ENCODE assay signal across 20 cellular contexts in genomic region chr1:152999818-153000217, GRCh38. TPM values are rescaled to one million over a fixed set of nuclear protein-coding genes. Genes with fewer than 3 reads are reported as not detected.
A peak's percentile ranks its signal among the peaks of the same experiment; 100 is the strongest.
DNase-seq lines count a peak whose midpoint lies in the region; TF ChIP-seq lines count a peak whose summit lies in the region.
"Had no signal": no experiment of that assay in that cellular context is flagged by ENCODE, and none has a peak within 500 bp of the region (broad histone marks: within the 10 kb centered on the region; RNA-seq: fewer than 3 reads in every experiment).

No MANE protein-coding gene starts in this region.

- no peak overlapping the region for H4K8ac ChIP-seq in neuronal stem cell (ENCODE audit: low read depth, low read length)

- no peak overlapping the region for H2BK15ac ChIP-seq in neuronal stem cell (ENCODE audit: low read length)

- in situ Hi-C loops in mammary epithelial cell (cut with MboI; ENCODE audit: low sequenced_read_pairs in 2 of 2): no loop called here

- no peak overlapping the region for H2AK5ac ChIP-seq in neuronal stem cell (ENCODE audit: low read depth, low read length)

- H3K9me3 ChIP-seq in BLaER1 treated with 17β-estradiol and CSF1 and Interleukin-3, amounts not matched to agents 10 nM and 100 nM (replicated peaks in 1 of 11): peaks cover 8 to 11% (median 9%) of the 10 kb centered on the region in 11 experiments; a peak in 19 of 22 replicates
- H3K9me3 ChIP-seq in mammary epithelial cell (replicated peaks; ENCODE audit: insufficient read depth, low read length) (no peaks in the 10 kb centered on the region), neuronal stem cell (replicated peaks in 1 of 2; ENCODE audit: control insufficient read depth in 2 of 2, insufficient read depth in 1 of 2, low read depth in 1 of 2, low read length in 2 of 2) (no peaks in the 10 kb centered on the region)

- peak overlapping the region; percentile 30 for H3K18ac ChIP-seq in neuronal stem cell (ENCODE audit: low read length)

- WGBS in mammary epithelial cell (ENCODE audit: low coverage, missing lambda C conversion rate): 85% methylated on average over 5 of the region's 6 CpGs
- WGBS in neuronal stem cell (ENCODE audit: extremely low coverage in 2 of 2, insufficient read length in 2 of 2, insufficient replicate concordance in 1 of 2), 2 donors: no CpG with 5 or more reads among the region's 6 CpGs

- peak overlapping the region in 6 of 11 experiments; percentile 8 to 43 (median 38); a peak in 7 of 22 replicates for H3K4me2 ChIP-seq in BLaER1 treated with 17β-estradiol and CSF1 and Interleukin-3, amounts not matched to agents 10 nM and 100 nM
- H3K4me2 ChIP-seq in mammary epithelial cell (ENCODE audit: insufficient read depth, low read depth, low read length): no peak overlapping the region
- H3K4me2 ChIP-seq in neuronal stem cell (ENCODE audit: insufficient read depth, low read length, poor library complexity, severe bottlenecking): no peak overlapping the region
- H3K4me2 ChIP-seq: BLaER1 had no signal

- H2BK12ac ChIP-seq in neuronal stem cell (ENCODE audit: low read length): no peak overlapping the region

- peak overlapping the region; percentile 33 for H2AFZ ChIP-seq in mammary epithelial cell (ENCODE audit: low read depth, low read length)
- no peak overlapping the region for H2AFZ ChIP-seq in neuronal stem cell (ENCODE audit: low read length)

- dilution Hi-C loops in mammary epithelial cell (cut with HindIII; ENCODE audit: low sequenced_read_pairs): no loop called here

- no peak for TF ChIP-seq CTCF in mammary epithelial cell (conservative IDR thresholded peaks at IDR 0.05 in 1 of 2, IDR thresholded peaks at IDR 0.05 in 1 of 2; ENCODE audit: extremely low read depth in 1 of 2, insufficient read depth in 1 of 2, low read depth in 1 of 2, low read length in 2 of 2)

- peaks cover 0 to 6% (median 0%) of the 10 kb centered on the region in 11 experiments; a peak in 2 of 22 replicates for H3K27me3 ChIP-seq in BLaER1 treated with 17β-estradiol and CSF1 and Interleukin-3, amounts not matched to agents 10 nM and 100 nM
- H3K27me3 ChIP-seq in mammary epithelial cell (ENCODE audit: insufficient read depth, low read length) (no peaks in the 10 kb centered on the region), neuronal stem cell (ENCODE audit: control insufficient read depth in 3 of 3, insufficient read depth in 3 of 3, low read depth in 1 of 3, low read length in 3 of 3) (no peaks in the 10 kb centered on the region)
- H3K27me3 ChIP-seq: BLaER1 had no signal

- intact Hi-C loops in mammary epithelial cell (cut with micrococcal nuclease): no loop called here

- H3K9ac ChIP-seq in BLaER1 treated with 17β-estradiol and CSF1 and Interleukin-3, amounts not matched to agents 10 nM and 100 nM: no peak overlapping the region
- H3K9ac ChIP-seq in mammary epithelial cell (ENCODE audit: insufficient read depth, low read length) (no peak overlapping the region), neuronal stem cell (ENCODE audit: low read depth, low read length, poor library complexity) (no peak overlapping the region)
- H3K9ac ChIP-seq: BLaER1 had no signal

- H4K20me1 ChIP-seq in BLaER1 treated with 17β-estradiol and CSF1 and Interleukin-3, amounts not matched to agents 10 nM and 100 nM: no peaks in the 10 kb centered on the region
- H4K20me1 ChIP-seq in mammary epithelial cell (ENCODE audit: insufficient read depth, low read length): no peaks in the 10 kb centered on the region
- H4K20me1 ChIP-seq: BLaER1 had no signal

- no peaks in the 10 kb centered on the region for H3K79me2 ChIP-seq in mammary epithelial cell (ENCODE audit: insufficient read depth, low read length)

- CTCF ChIA-PET in mammary epithelial cell (lab: Charles Lee; ENCODE audit: low non-redundant PET): no interaction called here

- H3K14ac ChIP-seq in neuronal stem cell (ENCODE audit: low read length): no peak overlapping the region

- no peaks in the 10 kb centered on the region for H3K79me1 ChIP-seq in neuronal stem cell (ENCODE audit: low read depth, low read length)

- no peak overlapping the region for H3K4ac ChIP-seq in neuronal stem cell (ENCODE audit: low read length)

- no TSS peak for BruUV-seq in mammary epithelial cell (replicated peaks; lab: Mats Ljungman, UMichigan)

- H3K4me1 ChIP-seq in BLaER1 treated with 17β-estradiol and CSF1 and Interleukin-3, amounts not matched to agents 10 nM and 100 nM: peaks cover 0 to 13% (median 8%) of the 10 kb centered on the region in 10 experiments; a peak in 16 of 20 replicates
- peaks cover 9% of the 10 kb centered on the region for H3K4me1 ChIP-seq in mammary epithelial cell (ENCODE audit: insufficient read depth, low read length)
- H3K4me1 ChIP-seq in neuronal stem cell (ENCODE audit: control insufficient read depth in 2 of 2, insufficient read depth in 1 of 2, low read depth in 1 of 2, low read length in 2 of 2): peaks cover 0 to 6% of the 10 kb centered on the region in 2 donors

- DNase-seq in mammary epithelial cell (no peak), epithelial cell of prostate (ENCODE audit: low read depth, low spot score) (no peak), neuronal stem cell (ENCODE audit: low spot score) (no peak), NCI-H2081 (lab: John Stamatoyannopoulos, UW) (no peak), NCI-H510A treated with DMSO at 0.1 percent for 48 hours (lab: John Stamatoyannopoulos, UW) (no peak), LoVo (ENCODE audit: low spot score) (no peak), mesenteric fat pad (ENCODE audit: low spot score) (no peak)
- DNase-seq: 8988T; CD8-positive, alpha-beta T cell; COR-L47; GOT3; H7; HFFc6; IMR-90 had no signal

- H3K23ac ChIP-seq in neuronal stem cell (ENCODE audit: low read depth, low read length, poor library complexity): no peak overlapping the region

- H2BK120ac ChIP-seq in neuronal stem cell (ENCODE audit: low read depth, low read length): no peak overlapping the region

- H3K27ac ChIP-seq in BLaER1 treated with 17β-estradiol and CSF1 and Interleukin-3, amounts not matched to agents 10 nM and 100 nM: no peak overlapping the region
- H3K27ac ChIP-seq in mammary epithelial cell (ENCODE audit: insufficient read depth, low read depth, low read length) (no peak overlapping the region), epithelial cell of prostate (peak overlapping the region; percentile 77), neuronal stem cell (replicated peaks; ENCODE audit: low read length) (no peak overlapping the region)
- H3K27ac ChIP-seq: BLaER1, HL-60 had no signal

- H3K4me3 ChIP-seq in BLaER1 treated with 17β-estradiol and CSF1 and Interleukin-3, amounts not matched to agents 10 nM and 100 nM: no peak overlapping the region
- H3K4me3 ChIP-seq in mammary epithelial cell (replicated peaks in 1 of 3; ENCODE audit: insufficient read depth in 1 of 3, low read depth in 2 of 3, low read length in 3 of 3) (no peak overlapping the region), neuronal stem cell (ENCODE audit: low read length in 2 of 2) (no peak overlapping the region)
- H3K4me3 ChIP-seq: BLaER1 had no signal

- no peak overlapping the region for H2BK5ac ChIP-seq in neuronal stem cell (ENCODE audit: low read length)

- no peaks in the 10 kb centered on the region for H3K36me3 ChIP-seq in BLaER1 treated with 17β-estradiol and CSF1 and Interleukin-3, amounts not matched to agents 10 nM and 100 nM
- H3K36me3 ChIP-seq in mammary epithelial cell (ENCODE audit: insufficient read depth, low read length): no peaks in the 10 kb centered on the region
- no peaks in the 10 kb centered on the region for H3K36me3 ChIP-seq in neuronal stem cell (replicated peaks in 1 of 2; ENCODE audit: control insufficient read depth in 2 of 2, insufficient read depth in 2 of 2, low read length in 2 of 2)
- H3K36me3 ChIP-seq: BLaER1 had no signal

- no peak overlapping the region for H4K91ac ChIP-seq in neuronal stem cell (ENCODE audit: low read depth, low read length, poor library complexity)

RNA-seq across cellular contexts. Expression of gene SPRR3, which starts 1.7 kb away (rescaled TPM):
- total RNA-seq in mammary epithelial cell (not detected), mesenteric fat pad (not detected)
- 0.09 TPM for polyA plus RNA-seq in mammary epithelial cell
- polyA minus RNA-seq in mammary epithelial cell: not detected
- polyA plus RNA-seq in neuronal stem cell (2013, experiment 1 of 2): not detected
- not detected for polyA plus RNA-seq in neuronal stem cell (2013, experiment 2 of 2)
- total RNA-seq: A673; CD8-positive, alpha-beta T cell; H7; HFFc6; HT1080; IMR-90 had no signal
- polyA plus RNA-seq: AG04450, IMR-90 had no signal

RNA-seq across cellular contexts. Expression of gene SPRR1A, which starts 15.9 kb away (rescaled TPM):
- total RNA-seq in mammary epithelial cell (1 to 10 TPM in 1 of 2 donors, not detected in 1; 5.2 TPM), mesenteric fat pad (not detected)
- polyA plus RNA-seq in mammary epithelial cell: not detected
- polyA minus RNA-seq in mammary epithelial cell: not detected
- not detected for polyA plus RNA-seq in neuronal stem cell (2013, experiment 1 of 2)
- not detected for polyA plus RNA-seq in neuronal stem cell (2013, experiment 2 of 2)
- total RNA-seq: A673; CD8-positive, alpha-beta T cell; H7; HFFc6; HT1080; IMR-90 had no signal
- polyA plus RNA-seq: AG04450, IMR-90 had no signal

RNA-seq across cellular contexts. Expression of gene SPRR4, which starts 29.4 kb away (rescaled TPM):
- total RNA-seq in mammary epithelial cell (not detected), mesenteric fat pad (not detected)
- polyA plus RNA-seq in mammary epithelial cell: 0.11 TPM
- not detected for polyA minus RNA-seq in mammary epithelial cell
- polyA plus RNA-seq in neuronal stem cell (2013, experiment 1 of 2): not detected
- polyA plus RNA-seq in neuronal stem cell (2013, experiment 2 of 2): not detected
- total RNA-seq: A673; CD8-positive, alpha-beta T cell; H7; HFFc6; HT1080; IMR-90 had no signal
- polyA plus RNA-seq: AG04450, IMR-90 had no signal

RNA-seq across cellular contexts. Expression of gene SPRR1B, which starts 31.2 kb away (rescaled TPM):
- 100 to 1,000 TPM in 1 of 2 donors, not detected in 1; 328 TPM for total RNA-seq in mammary epithelial cell
- 168 TPM for polyA plus RNA-seq in mammary epithelial cell
- 62.4 TPM for polyA minus RNA-seq in mammary epithelial cell
- not detected for polyA plus RNA-seq in neuronal stem cell (2013, experiment 1 of 2)
- polyA plus RNA-seq in neuronal stem cell (2013, experiment 2 of 2): not detected
- not detected for total RNA-seq in mesenteric fat pad
- total RNA-seq: A673; CD8-positive, alpha-beta T cell; H7; HFFc6; HT1080; IMR-90 had no signal
- polyA plus RNA-seq: AG04450, IMR-90 had no signal

RNA-seq across cellular contexts. Expression of gene SPRR2D, which starts 41.1 kb away (rescaled TPM):
- total RNA-seq in mammary epithelial cell (10 to 100 TPM in 1 of 2 donors, not detected in 1; 13.8 TPM), mesenteric fat pad (not detected)
- 1.2 TPM for polyA plus RNA-seq in mammary epithelial cell
- polyA minus RNA-seq in mammary epithelial cell: not detected
- polyA plus RNA-seq in neuronal stem cell (2013, experiment 1 of 2): not detected
- not detected for polyA plus RNA-seq in neuronal stem cell (2013, experiment 2 of 2)
- total RNA-seq: CD8-positive, alpha-beta T cell; H7; HFFc6; IMR-90 had no signal
- polyA plus RNA-seq: AG04450, IMR-90 had no signal

Comparison
In these comparisons a context has a peak if more than half of its experiments do, and no peak if none do; other contexts are left out.
1. H3K4me2 ChIP-seq: peak in BLaER1 treated with 17β-estradiol and CSF1 and Interleukin-3, amounts not matched to agents 10 nM and 100 nM (6 of 11); none in mammary epithelial cell (single experiment) and neuronal stem cell (single experiment).